Comparison of ENCODE assay signal across 8 cellular contexts in genomic region chr1:212477014-212477679, GRCh38. TPM values are rescaled to one million over a fixed set of nuclear protein-coding genes. Genes with fewer than 3 reads are reported as not detected.
DNase-seq lines count a peak whose midpoint lies in the region; FAIRE-seq and TF ChIP-seq lines count a peak whose summit lies in the region.

No MANE protein-coding gene starts in this region.

- H3K27ac ChIP-seq in neural progenitor cell: no peak overlapping the region

- DNase-seq in GDM1 (lab: John Stamatoyannopoulos, UW) (peak; percentile 62), H54 (ENCODE audit: insufficient read length, low spot score) (peak; percentile 63), RPMI8226 (peak; percentile 90), activated T-helper 1 cell treated with Interleukin-2 at 50 U/mL for 16 hours (ENCODE audit: low read depth) (peak; percentile 45), fibroblast of peridontal ligament (ENCODE audit: extremely low read depth) (peak; percentile 91), neural progenitor cell (ENCODE audit: low spot score) (peak; percentile 90), superior temporal gyrus (ENCODE audit: extremely low spot score) (peak; percentile 97)

- peak overlapping the region; percentile 38 for H3K4me3 Mint-ChIP-seq in neural progenitor cell

- H3K36me3 ChIP-seq in Loucy (ENCODE audit: insufficient read depth, low read length) (no peaks in the 10 kb centered on the region), neural progenitor cell (no peaks in the 10 kb centered on the region)

- H3K9me2 ChIP-seq in Loucy (replicated peaks; ENCODE audit: low read depth, low read length): no peaks in the 10 kb centered on the region

- H3K27ac Mint-ChIP-seq in neural progenitor cell: peak overlapping the region; percentile 66

- no peaks in the 10 kb centered on the region for H4K20me1 ChIP-seq in Loucy (ENCODE audit: insufficient read depth, low read length, poor library complexity, severe bottlenecking)
- no peaks in the 10 kb centered on the region for H4K20me1 ChIP-seq in neural progenitor cell (ENCODE audit: low read depth)

- H2AFZ ChIP-seq in Loucy (ENCODE audit: low read length) (0 out of 2 replicates have a peak overlapping the region, but pooled peaks have one; percentile 24), neural progenitor cell (replicated peaks) (no peak overlapping the region)

- H3K4me2 ChIP-seq in Loucy (ENCODE audit: low read depth, low read length, poor library complexity, severe bottlenecking) (no peak overlapping the region), neural progenitor cell (no peak overlapping the region)

- peaks cover 19% of the 10 kb centered on the region for H3K27me3 Mint-ChIP-seq in neural progenitor cell (ENCODE audit: insufficient read depth, low read depth)

- H3K27me3 ChIP-seq in Loucy (ENCODE audit: insufficient read depth, low read length, poor library complexity, severe bottlenecking): no peaks in the 10 kb centered on the region
- no peaks in the 10 kb centered on the region for H3K27me3 ChIP-seq in neural progenitor cell

- no peaks in the 10 kb centered on the region for H3F3A ChIP-seq in Loucy (ENCODE audit: low read depth)
- no peaks in the 10 kb centered on the region for H3F3A ChIP-seq in neural progenitor cell (ENCODE audit: low read depth)

- TF ChIP-seq POLR2A in H54 (IDR thresholded peaks at IDR 0.05; ENCODE audit: low read depth, low read length): no peak

- H3K4me3 ChIP-seq in Loucy (ENCODE audit: low read length, poor library complexity, severe bottlenecking) (no peak overlapping the region), neural progenitor cell (no peak overlapping the region)

- peak; percentile 91 for TF ChIP-seq CTCF in Loucy (conservative IDR thresholded peaks at IDR 0.05; ENCODE audit: low read length)
- TF ChIP-seq CTCF in neural progenitor cell (IDR thresholded peaks at IDR 0.05): peak; percentile 90

- H3K9ac ChIP-seq in Loucy (ENCODE audit: low read depth, low read length, poor library complexity, severe bottlenecking): no peak overlapping the region
- no peak overlapping the region for H3K9ac ChIP-seq in neural progenitor cell

- H3K36me3 Mint-ChIP-seq in neural progenitor cell: no peaks in the 10 kb centered on the region

- FAIRE-seq in H54 (lab: Jason Lieb, UNC): no peak

- H3K9me3 ChIP-seq in Loucy (ENCODE audit: insufficient read depth, low read depth, low read length) (no peaks in the 10 kb centered on the region), neural progenitor cell (ENCODE audit: low read depth) (no peaks in the 10 kb centered on the region)

- H3K4me1 Mint-ChIP-seq in neural progenitor cell: peaks cover 23% of the 10 kb centered on the region

- H3K4me1 ChIP-seq in Loucy (ENCODE audit: insufficient read depth, low read length, poor library complexity, severe bottlenecking) (no peaks in the 10 kb centered on the region), neural progenitor cell (peaks cover 11% of the 10 kb centered on the region)

- H3K9me3 Mint-ChIP-seq in neural progenitor cell: peaks cover 2% of the 10 kb centered on the region

- H3K79me2 ChIP-seq in Loucy (ENCODE audit: insufficient read depth, low read length) (no peaks in the 10 kb centered on the region), neural progenitor cell (ENCODE audit: low read depth) (no peaks in the 10 kb centered on the region)

RNA-seq across cellular contexts. Expression of gene NENF, which starts 44.4 kb away (rescaled TPM):
- 6.8 and 8.2 TPM in 2 replicates for total RNA-seq in neural progenitor cell (ENCODE audit: low replicate concordance)

Comparison
In these comparisons a context has a peak if more than half of its experiments do, and no peak if none do; other contexts are left out.
1. DNase-seq: peak in every context shown above with its lines; median percentile 97 in superior temporal gyrus; 91 in fibroblast of peridontal ligament; 90 in RPMI8226; 90 in neural progenitor cell; 63 in H54; 62 in GDM1; 45 in activated T-helper 1 cell treated with Interleukin-2 at 50 U/mL for 16 hours.